ENCODE assay signal across 16 cellular contexts in genomic region chr4:110183058-110183457, GRCh38. TPM values are rescaled to one million over a fixed set of nuclear protein-coding genes. Genes with fewer than 3 reads are reported as not detected.
DNase-seq lines count a peak whose midpoint lies in the region; ATAC-seq and TF ChIP-seq lines count a peak whose summit lies in the region.
"Had no signal": no experiment of that assay in that cellular context is flagged by ENCODE, and none has a peak within 500 bp of the region (broad histone marks: within the 10 kb centered on the region; RNA-seq: fewer than 3 reads in every experiment).

No MANE protein-coding gene starts in this region.

- H3K9ac ChIP-seq in endodermal cell (ENCODE audit: extremely low read depth, low read length, poor library complexity, severe bottlenecking) (no peak overlapping the region), neural progenitor cell (no peak overlapping the region)
- H3K9ac ChIP-seq: GM23248 had no signal

- peaks cover 20% of the 10 kb centered on the region for H3K4me1 ChIP-seq in GM23338 (ENCODE audit: insufficient read depth)
- H3K4me1 ChIP-seq in endodermal cell (ENCODE audit: control insufficient read depth, insufficient read depth, low read length), result peaks cover 20% of the 10 kb centered on the region
- peaks cover 26% of the 10 kb centered on the region for H3K4me1 ChIP-seq in neural progenitor cell

- intact Hi-C loops in CD4-positive, alpha-beta T cell (cut with DNase I, micrococcal nuclease), result no loop called here

- CTCF ChIA-PET in CD4-positive, alpha-beta T cell (lab: Charles Lee), result no interaction called here

- no peaks in the 10 kb centered on the region for H3K9me3 ChIP-seq in endodermal cell (ENCODE audit: control insufficient read depth, low read length)
- H3K9me3 ChIP-seq in neural progenitor cell (ENCODE audit: low read depth), result no peaks in the 10 kb centered on the region
- no peaks in the 10 kb centered on the region for H3K9me3 ChIP-seq in CD4-positive, alpha-beta T cell (ENCODE audit: control insufficient read depth, low read length)
- H3K9me3 ChIP-seq: BE2C had no signal

- H3K9me3 Mint-ChIP-seq in GM23338 (no peaks in the 10 kb centered on the region), endodermal cell (no peaks in the 10 kb centered on the region), neural progenitor cell (no peaks in the 10 kb centered on the region)
- H3K9me3 Mint-ChIP-seq in CD4-positive, alpha-beta T cell, result no peaks in the 10 kb centered on the region
- H3K9me3 Mint-ChIP-seq: CD8-positive, alpha-beta T cell; HFFc6 had no signal

- H3K4me3 ChIP-seq in GM23338 (no peak overlapping the region), endodermal cell (ENCODE audit: low read length) (peak overlapping the region; percentile 15), neural progenitor cell (no peak overlapping the region)
- H3K4me3 ChIP-seq: GM23248 had no signal

- 88 to 95% methylated on average over 5 of the region's 5 CpGs for WGBS in endodermal cell (ENCODE audit: insufficient coverage in 1 of 2, insufficient read length in 1 of 2), 2 experiments

- no peaks in the 10 kb centered on the region for H3K9me2 ChIP-seq in GM23338 (ENCODE audit: insufficient read depth)

- H3K4me1 Mint-ChIP-seq in GM23338 (peaks cover 35% of the 10 kb centered on the region), endodermal cell (peaks cover 32% of the 10 kb centered on the region), neural progenitor cell (peaks cover 33% of the 10 kb centered on the region)
- H3K4me1 Mint-ChIP-seq in CD4-positive, alpha-beta T cell (ENCODE audit: low read depth), result no peaks in the 10 kb centered on the region

- POLR2A ChIA-PET in CD4-positive, alpha-beta T cell (lab: Charles Lee), result no interaction called here

- peaks cover 40% of the 10 kb centered on the region for H3K36me3 Mint-ChIP-seq in GM23338 (ENCODE audit: low read depth)
- peaks cover 29% of the 10 kb centered on the region for H3K36me3 Mint-ChIP-seq in endodermal cell (ENCODE audit: low read depth)
- H3K36me3 Mint-ChIP-seq in neural progenitor cell, result peaks cover 36% of the 10 kb centered on the region
- H3K36me3 Mint-ChIP-seq in CD4-positive, alpha-beta T cell (ENCODE audit: low read depth), result no peaks in the 10 kb centered on the region
- H3K36me3 Mint-ChIP-seq: CD14-positive monocyte; CD8-positive, alpha-beta T cell had no signal

- no peak overlapping the region for H2AFZ ChIP-seq in GM23338
- no peak overlapping the region for H2AFZ ChIP-seq in neural progenitor cell (replicated peaks)
- H2AFZ ChIP-seq: GM23248 had no signal

- H3K27me3 Mint-ChIP-seq in GM23338 (ENCODE audit: insufficient read depth, low read depth, poor library complexity) (peaks cover 4% of the 10 kb centered on the region), endodermal cell (ENCODE audit: insufficient read depth) (no peaks in the 10 kb centered on the region), neural progenitor cell (ENCODE audit: insufficient read depth, low read depth) (no peaks in the 10 kb centered on the region)
- no peaks in the 10 kb centered on the region for H3K27me3 Mint-ChIP-seq in CD4-positive, alpha-beta T cell

- TF ChIP-seq CTCF in GM23338 (conservative IDR thresholded peaks at IDR 0.05; ENCODE audit: low read depth in 2 of 2), result no peak
- TF ChIP-seq CTCF in endodermal cell (conservative IDR thresholded peaks at IDR 0.05), result no peak
- TF ChIP-seq CTCF in neural progenitor cell (IDR thresholded peaks at IDR 0.05), result no peak
- no peak for TF ChIP-seq CTCF in CD4-positive, alpha-beta T cell (IDR thresholded peaks at IDR 0.05)

- no peak for ATAC-seq in GM23338
- ATAC-seq in CD4-positive, alpha-beta T cell (ENCODE audit: poor library complexity), result no peak
- ATAC-seq: CD8-positive, alpha-beta T cell; HCT116 had no signal

- peaks cover 13% of the 10 kb centered on the region for H3K36me3 ChIP-seq in GM23338 (ENCODE audit: insufficient read depth)
- peaks cover 10% of the 10 kb centered on the region for H3K36me3 ChIP-seq in endodermal cell (ENCODE audit: control insufficient read depth, insufficient read depth, low read length)
- peaks cover 5% of the 10 kb centered on the region for H3K36me3 ChIP-seq in neural progenitor cell

- H3K79me2 ChIP-seq in GM23338 (replicated peaks; ENCODE audit: insufficient read depth) (peaks cover 96% of the 10 kb centered on the region), neural progenitor cell (ENCODE audit: low read depth) (peaks cover 96% of the 10 kb centered on the region)

- H3K4me2 ChIP-seq in GM23338, result no peak overlapping the region
- peak overlapping the region; percentile 74 for H3K4me2 ChIP-seq in neural progenitor cell

- H3F3A ChIP-seq in GM23338 (replicated peaks; ENCODE audit: low read depth), result peaks cover 7% of the 10 kb centered on the region; the same call in 1 of the 2 replicates
- peaks cover 27% of the 10 kb centered on the region for H3F3A ChIP-seq in neural progenitor cell (ENCODE audit: low read depth)

- H4K20me1 ChIP-seq in GM23338 (replicated peaks; ENCODE audit: insufficient read depth) (peaks cover 35% of the 10 kb centered on the region), neural progenitor cell (ENCODE audit: low read depth) (peaks cover 36% of the 10 kb centered on the region)

- no peak overlapping the region for H3K27ac ChIP-seq in GM23338 (ENCODE audit: low read depth)
- no peak overlapping the region for H3K27ac ChIP-seq in endodermal cell (ENCODE audit: low read depth, low read length)
- no peak overlapping the region for H3K27ac ChIP-seq in neural progenitor cell
- H3K27ac ChIP-seq in CD4-positive, alpha-beta T cell (ENCODE audit: low read depth, low read length), result no peak overlapping the region
- H3K27ac ChIP-seq: GM23248, HL-60 had no signal

- DNase-seq in GM23338 (ENCODE audit: low spot score) (no peak), endodermal cell (no peak), neural progenitor cell (ENCODE audit: low spot score) (no peak), LoVo (ENCODE audit: low spot score) (no peak), NCI-H1048 (lab: John Stamatoyannopoulos, UW) (no peak)
- DNase-seq in CD4-positive, alpha-beta T cell, result no peak
- DNase-seq: BE2C; Calu3; CD8-positive, alpha-beta T cell; GM23248; H7; HFFc6; IMR-90 had no signal

- H3K27ac Mint-ChIP-seq in GM23338, result peak overlapping the region; percentile 52; the same call in 1 of the 2 replicates
- H3K27ac Mint-ChIP-seq in endodermal cell, result peak overlapping the region; percentile 13
- H3K27ac Mint-ChIP-seq in neural progenitor cell, result no peak overlapping the region
- no peak overlapping the region for H3K27ac Mint-ChIP-seq in CD4-positive, alpha-beta T cell
- H3K27ac Mint-ChIP-seq: CD8-positive, alpha-beta T cell; HFFc6 had no signal

- H3K27me3 ChIP-seq in GM23338 (ENCODE audit: insufficient read depth) (no peaks in the 10 kb centered on the region), endodermal cell (ENCODE audit: control insufficient read depth, insufficient read depth, low read length, poor library complexity, severe bottlenecking) (no peaks in the 10 kb centered on the region), neural progenitor cell (no peaks in the 10 kb centered on the region)
- no peaks in the 10 kb centered on the region for H3K27me3 ChIP-seq in CD4-positive, alpha-beta T cell (ENCODE audit: control insufficient read depth, insufficient read depth, low read length)
- H3K27me3 ChIP-seq: BE2C had no signal

- H3K4me3 Mint-ChIP-seq in GM23338 (no peak overlapping the region), endodermal cell (no peak overlapping the region), neural progenitor cell (no peak overlapping the region)
- no peak overlapping the region for H3K4me3 Mint-ChIP-seq in CD4-positive, alpha-beta T cell
- H3K4me3 Mint-ChIP-seq: CD14-positive monocyte; CD8-positive, alpha-beta T cell; HFFc6 had no signal

TF ChIP-seq in GM23338, 12 proteins besides CTCF, POLR2A, EP300 and RAD21 (continues in another document):
- no peak for TF ChIP-seq STAT1 (IDR thresholded peaks at IDR 0.05; ENCODE audit: unreplicated experiment)
- no peak for TF ChIP-seq REST (IDR thresholded peaks at IDR 0.05; ENCODE audit: unreplicated experiment)
- TF ChIP-seq ZNF331 (CRISPR knock-in tag; IDR thresholded peaks at IDR 0.05; ENCODE audit: low read depth), result no peak
- no peak for TF ChIP-seq EZH2 (IDR thresholded peaks at IDR 0.05; ENCODE audit: low read depth, unreplicated experiment)
- no peak for TF ChIP-seq NANOG (IDR thresholded peaks at IDR 0.05; ENCODE audit: borderline replicate concordance)
- no peak for TF ChIP-seq ZNF114 (CRISPR knock-in tag; IDR thresholded peaks at IDR 0.05)
- no peak for TF ChIP-seq JUNB (IDR thresholded peaks at IDR 0.05; ENCODE audit: unreplicated experiment)

RNA-seq across cellular contexts. Expression of gene ELOVL6, which starts 15.4 kb away (rescaled TPM):
- 84.6 and 89.5 TPM in 2 replicates for total RNA-seq in GM23338 (2014; rRNA removed; shearing (Covaris generic))
- 74.5 and 82.7 TPM in 2 replicates for polyA plus RNA-seq in GM23338 (2016; fragmentation: Nextera tagmentation; extraction: Ambion mirVana)
- total RNA-seq in endodermal cell (10 to 100 TPM; 43.5 to 44.8 TPM), neural progenitor cell (ENCODE audit: low replicate concordance) (45.9 and 54.4 TPM in 2 replicates)
- polyA plus RNA-seq in endodermal cell (2013, experiment 1 of 2), result 70.5 TPM
- polyA plus RNA-seq in endodermal cell (2013, experiment 2 of 2), result 72.7 TPM
- total RNA-seq in CD4-positive, alpha-beta T cell, result 1 to 10 TPM; 1.6 to 2.9 TPM

Comparison
In these comparisons a context has a peak if more than half of its experiments do, and no peak if none do; other contexts are left out.
1. H3K27ac Mint-ChIP-seq: peak in GM23338 (single experiment) and endodermal cell (single experiment); none in neural progenitor cell (single experiment) and CD4-positive, alpha-beta T cell (single experiment).
2. RNA of gene ELOVL6, which starts 15.4 kb away (total RNA-seq): 84.6 to 89.5 TPM in GM23338, 45.9 to 54.4 TPM in neural progenitor cell and 43.5 to 44.8 TPM in endodermal cell; 1.6 to 2.9 TPM in CD4-positive, alpha-beta T cell; every median in the first group is over 10 times any median in the second.